In genomic region chr15:57389991-57390390, GRCh38 we compare ENCODE assay signal across 1 cellular context.
TF ChIP-seq lines count a peak whose summit lies in the region.

No MANE protein-coding gene starts in this region.

TF ChIP-seq in WTC11, 78 proteins besides CTCF, POLR2A, EP300 and RAD21 (continued from another document):
- TF ChIP-seq E2F4 (CRISPR knock-in tag; IDR thresholded peaks at IDR 0.05; ENCODE audit: borderline replicate concordance, low read depth): no peak
